ENCODE assay signal across 8 cellular contexts in the genomic region with DNA sequence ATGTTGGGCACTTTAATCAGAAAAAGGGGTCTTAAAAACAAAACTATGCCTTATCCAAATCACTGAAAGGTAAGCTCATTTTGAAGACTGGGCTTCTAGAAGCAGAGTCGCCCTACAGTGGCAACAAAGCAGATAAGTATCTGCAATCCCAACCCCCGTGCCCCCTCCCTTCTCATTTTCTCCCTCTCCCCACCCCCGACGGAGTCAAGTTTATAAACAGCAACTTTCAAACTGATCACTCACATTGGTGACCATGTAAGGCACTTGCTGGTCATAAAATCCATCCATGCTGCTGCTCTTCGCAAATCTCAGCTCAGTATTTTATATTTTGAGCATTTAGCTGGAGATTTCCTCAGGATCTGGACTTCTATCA. TPM values are rescaled to one million over a fixed set of nuclear protein-coding genes. Genes with fewer than 3 reads are reported as not detected.
DNase-seq lines count a peak whose midpoint lies in the region; ATAC-seq and TF ChIP-seq lines count a peak whose summit lies in the region.

No MANE protein-coding gene starts in this region.

- no peaks in the 10 kb centered on the region for H3K9me3 ChIP-seq in heart right ventricle
- H3K9me3 ChIP-seq in left lung, result no peaks in the 10 kb centered on the region
- H3K9me3 ChIP-seq in aorta (ENCODE audit: control insufficient read depth, low read length), result no peaks in the 10 kb centered on the region

- DNase-seq in heart right ventricle (peak in 1 of 2 donors; percentile 16), Right ventricle myocardium superior (no peak), astrocyte of the hippocampus (ENCODE audit: low read depth, low spot score) (peak; percentile 63), left lung (peak in 1 of 2 donors; percentile 45), aorta (no peak), NCI-H2171 (lab: John Stamatoyannopoulos, UW) (no peak), GM10266 (ENCODE audit: extremely low spot score) (no peak)
- no peak for DNase-seq in stimulated activated CD4-positive, alpha-beta T cell treated with anti-CD3 and anti-CD28 coated beads, Interleukin-12 subunit alpha, Interleukin-12 subunit beta, amount 100 ng/mL, for 4 hours

- peak overlapping the region; percentile 51 to 87 (median 69) for H3K4me3 ChIP-seq in heart right ventricle
- peak overlapping the region; percentile 51 to 54 for H3K4me3 ChIP-seq in left lung
- peak overlapping the region; percentile 54 to 78 for H3K4me3 ChIP-seq in aorta (ENCODE audit: low read length in 2 of 2)

- 2 to 5% methylated on average over 5 of the region's 5 CpGs for WGBS in heart right ventricle, 2 donors
- WGBS in aorta, 2 donors, result 3 to 5% methylated on average over 5 of the region's 5 CpGs

- TF ChIP-seq CTCF in heart right ventricle (IDR thresholded peaks at IDR 0.05), result no peak
- TF ChIP-seq CTCF in left lung (IDR thresholded peaks at IDR 0.05), result no peak
- TF ChIP-seq CTCF in GM10266 (IDR thresholded peaks at IDR 0.05; ENCODE audit: control insufficient read depth, insufficient read depth, low read depth, missing control alignments), result no peak

- ATAC-seq in heart right ventricle, result no peak
- no peak for ATAC-seq in Right ventricle myocardium superior (ENCODE audit: poor library complexity)
- peak; percentile 5 for ATAC-seq in left lung
- ATAC-seq in aorta (ENCODE audit: low FRiP score), result no peak

- H3K27me3 ChIP-seq in heart right ventricle, result no peaks in the 10 kb centered on the region
- H3K27me3 ChIP-seq in left lung, result peaks cover 0 to 21% of the 10 kb centered on the region in 2 donors
- H3K27me3 ChIP-seq in aorta (ENCODE audit: control insufficient read depth in 1 of 2, insufficient read depth in 2 of 2, low read length in 1 of 2), result no peaks in the 10 kb centered on the region

- H3K36me3 ChIP-seq in heart right ventricle (no peaks in the 10 kb centered on the region), left lung (no peaks in the 10 kb centered on the region), aorta (ENCODE audit: control insufficient read depth in 1 of 2, insufficient read depth in 2 of 2, low read length in 1 of 2) (no peaks in the 10 kb centered on the region)

- H3K27ac ChIP-seq in heart right ventricle (peak overlapping the region; percentile 79 to 98 (median 93)), left lung (peak overlapping the region; percentile 87 to 96), aorta (ENCODE audit: low read depth in 1 of 2, low read length in 2 of 2) (no peak overlapping the region)

- intact Hi-C loops in heart right ventricle (cut with DNase I) (loop anchor here in 3 of 10 donors (2.0 to 10.0 kb wide), 3 partner anchors 206 to 470 kb away; no protein-coding TSS in a partner anchor), Right ventricle myocardium superior (cut with DNase I) (no loop called here), left lung (cut with DNase I) (loop anchor here in 1 of 2 donors (5.0 kb wide), 1 partner anchor 136 kb away; no protein-coding TSS in a partner anchor), aorta (cut with DNase I) (no loop called here)

- H3K4me1 ChIP-seq in heart right ventricle (peaks cover 0 to 36% (median 25%) of the 10 kb centered on the region in 9 donors), left lung (peaks cover 0 to 7% of the 10 kb centered on the region in 2 donors), aorta (ENCODE audit: control insufficient read depth in 1 of 2, insufficient read depth in 2 of 2, low read length in 2 of 2) (no peaks in the 10 kb centered on the region)

RNA-seq across cellular contexts. Expression of a gene that starts 0.7 kb away (rescaled TPM):
- 100 to 1,000 TPM in 2 of 10 donors, 10 to 100 TPM in 8; 27.5 to 118 (median 60.7) TPM for total RNA-seq in heart right ventricle
- 10 to 100 TPM in 1 of 2 donors, 1 to 10 TPM in 1; 9.5 to 18.4 TPM for polyA plus RNA-seq in heart right ventricle
- total RNA-seq in Right ventricle myocardium superior, result 25.7 TPM
- 100 to 1,000 TPM in 1 of 2 donors, 10 to 100 TPM in 1; 61.6 to 134 TPM for total RNA-seq in left lung
- 10 to 100 TPM in 1 of 2 donors, 1 to 10 TPM in 1; 6.5 to 15.1 TPM for total RNA-seq in aorta
- 1 to 10 TPM; 7.1 to 9.7 TPM for polyA plus RNA-seq in aorta

Comparison
In these comparisons a context has a peak if more than half of its experiments do, and no peak if none do; other contexts are left out.
1. H3K27ac ChIP-seq: peak in heart right ventricle (10 of 10) and left lung (2 of 2); none in aorta (0 of 2).
2. Peak in every context shown above with its lines, with median percentiles within 50 percentile points of each other: H3K4me3 ChIP-seq.